Comparison of ENCODE assay signal across 9 cellular contexts in genomic region chr10:6072215-6072941, GRCh38. TPM values are rescaled to one million over a fixed set of nuclear protein-coding genes. Genes with fewer than 3 reads are reported as not detected.
DNase-seq lines count a peak whose midpoint lies in the region; ATAC-seq and TF ChIP-seq lines count a peak whose summit lies in the region.
"Had no signal": no experiment of that assay in that cellular context is flagged by ENCODE, and none has a peak within 500 bp of the region (broad histone marks: within the 10 kb centered on the region; RNA-seq: fewer than 3 reads in every experiment).

No MANE protein-coding gene starts in this region.

- ATAC-seq in GM19452 (IDR thresholded peaks at IDR 0.05; ENCODE audit: unreplicated experiment): peak; percentile 54
- ATAC-seq in HG03521 (IDR thresholded peaks at IDR 0.05; ENCODE audit: unreplicated experiment): peak; percentile 34

- peak; percentile 62 for DNase-seq in GM10248 (ENCODE audit: extremely low spot score)
- peak; percentile 28 for DNase-seq in fibroblast of villous mesenchyme (ENCODE audit: low read depth)
- no peak for DNase-seq in iPS-NIHi7 (ENCODE audit: extremely low spot score)
- DNase-seq in T1000 (lab: John Stamatoyannopoulos, UW): no peak
- DNase-seq in RPMI8226: no peak
- no peak for DNase-seq in HK-2 (ENCODE audit: unreplicated experiment)
- DNase-seq: GM23248 had no signal

- H3K4me3 ChIP-seq in fibroblast of villous mesenchyme (ENCODE audit: low read depth, low read length): no peak overlapping the region
- H3K4me3 ChIP-seq: GM23248 had no signal

- POLR2A ChIA-PET in GM10248 (lab: Yijun Ruan, JAX): interaction anchor here (0.7 kb wide), 1 partner anchor 1955 kb away, joined by 5 read pairs; no protein-coding TSS in a partner anchor

- TF ChIP-seq CTCF in GM10248 (IDR thresholded peaks at IDR 0.05; ENCODE audit: control extremely low read depth, extremely low read depth, low read depth, missing control alignments): no peak
- TF ChIP-seq CTCF in fibroblast of villous mesenchyme (IDR thresholded peaks at IDR 0.05; ENCODE audit: insufficient read depth, low read depth, low read length): no peak

- CTCF ChIA-PET in GM10248 (lab: Yijun Ruan, JAX): interaction anchor here (0.8 to 12.7 kb wide), 9 partner anchors 11 to 329 kb away, joined by 3 to 133 read pairs (median 6); no protein-coding TSS in a partner anchor

RNA-seq across cellular contexts. Expression of gene IL2RA, which starts 10.2 kb away (rescaled TPM):
- total RNA-seq in fibroblast of villous mesenchyme: under 0.01 TPM in 1 of 2 replicates, not detected in the other
- total RNA-seq: GM23248 had no signal

RNA-seq across cellular contexts. Expression of gene RBM17, which starts 16.5 kb away (rescaled TPM):
- 29.6 and 47.5 TPM in 2 replicates for total RNA-seq in fibroblast of villous mesenchyme

Comparison
In these comparisons a context has a peak if more than half of its experiments do, and no peak if none do; other contexts are left out.
1. DNase-seq: peak in GM10248 (single experiment) and fibroblast of villous mesenchyme (single experiment); none in iPS-NIHi7 (single experiment), T1000 (single experiment), RPMI8226 (single experiment) and HK-2 (single experiment).